In the genomic region with DNA sequence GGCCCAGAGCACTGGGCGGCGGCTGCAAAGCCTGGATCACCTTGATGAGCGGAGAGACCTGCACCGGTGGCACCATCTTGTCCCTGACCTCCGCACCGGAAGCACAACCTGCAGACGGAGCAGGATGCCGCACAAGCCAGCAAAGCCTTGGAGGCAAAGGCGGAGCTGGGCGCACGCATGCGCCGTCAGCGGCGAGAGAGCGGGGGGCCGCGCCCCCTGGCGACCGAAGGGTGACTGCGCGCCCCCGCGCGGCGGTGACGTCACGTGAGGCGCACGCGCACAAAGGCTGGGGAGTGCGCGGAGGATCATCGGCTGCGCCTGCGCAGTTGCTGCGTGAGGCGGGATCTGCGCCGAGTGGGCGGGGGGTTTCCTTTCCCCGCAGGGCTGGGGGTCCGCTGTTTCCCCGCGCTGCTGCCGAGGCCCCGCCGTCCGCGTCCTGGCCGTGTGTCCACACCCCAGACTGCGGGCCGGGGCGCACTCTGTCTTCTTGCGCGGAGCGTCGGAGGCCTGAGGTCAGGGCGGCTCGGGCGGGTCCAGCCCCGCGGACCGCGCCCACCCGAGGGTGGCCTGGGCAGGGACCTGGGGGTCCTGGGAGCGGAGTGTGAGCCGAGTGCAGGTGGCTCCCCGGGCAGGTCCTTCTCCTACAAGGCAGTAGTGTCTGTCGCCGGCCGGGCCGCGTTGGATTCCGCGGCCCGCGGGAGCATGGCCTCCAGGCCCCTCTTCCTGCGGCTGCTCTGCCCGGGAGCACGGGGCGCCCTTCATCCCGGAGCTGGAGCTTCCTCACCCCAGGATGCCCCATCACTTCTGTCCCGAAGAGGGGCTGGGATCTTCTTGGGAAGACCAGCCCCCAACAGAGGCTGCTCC, we compare ENCODE assay signal across 7 cellular contexts.
DNase-seq lines count a peak whose midpoint lies in the region; ATAC-seq and TF ChIP-seq lines count a peak whose summit lies in the region.

A gene with protein sequence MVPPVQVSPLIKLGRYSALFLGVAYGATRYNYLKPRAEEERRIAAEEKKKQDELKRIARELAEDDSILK (minus strand): TSS at position 105 of the 864 bp plus-strand sequence. CDS start 29 bp downstream, at position 76.
A gene with protein sequence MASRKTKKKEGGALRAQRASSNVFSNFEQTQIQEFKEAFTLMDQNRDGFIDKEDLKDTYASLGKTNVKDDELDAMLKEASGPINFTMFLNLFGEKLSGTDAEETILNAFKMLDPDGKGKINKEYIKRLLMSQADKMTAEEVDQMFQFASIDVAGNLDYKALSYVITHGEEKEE (plus strand): TSS at position 371 of the 864 bp plus-strand sequence. CDS start 3,485 bp downstream, outside the sequence.

- peak; percentile 72 for ATAC-seq in GM18508 (IDR thresholded peaks at IDR 0.05; ENCODE audit: insufficient read depth, unreplicated experiment)
- ATAC-seq in HG03025 (IDR thresholded peaks at IDR 0.05; ENCODE audit: low FRiP score, unreplicated experiment) = peak; percentile 61

- DNase-seq in NCI-H2029 treated with DMSO at 0.1 percent for 48 hours (lab: John Stamatoyannopoulos, UW) (peak; percentile 51), T-helper 9 cell (peak; percentile 97), astrocyte of the hippocampus (ENCODE audit: low read depth, low spot score) (peak; percentile 99), hypothalamus (lab: John Stamatoyannopoulos, UW) (peak; percentile 59 to 97 (median 92)), retinal pigment epithelial cell (ENCODE audit: low read depth) (peak; percentile 83)

- H3K4me3 ChIP-seq in retinal pigment epithelial cell (ENCODE audit: low read length) = peak within 1 kb of the TSS; percentile 80

- TF ChIP-seq CTCF in retinal pigment epithelial cell (conservative IDR thresholded peaks at IDR 0.05; ENCODE audit: low read depth, low read length) = peak; percentile 79

Comparison
In these comparisons a context has a peak if more than half of its experiments do, and no peak if none do; other contexts are left out.
1. Peak in every context shown above with its lines: DNase-seq, ATAC-seq and H3K4me3 ChIP-seq.